15 cellular contexts compared by ENCODE assay signal in the genomic region with DNA sequence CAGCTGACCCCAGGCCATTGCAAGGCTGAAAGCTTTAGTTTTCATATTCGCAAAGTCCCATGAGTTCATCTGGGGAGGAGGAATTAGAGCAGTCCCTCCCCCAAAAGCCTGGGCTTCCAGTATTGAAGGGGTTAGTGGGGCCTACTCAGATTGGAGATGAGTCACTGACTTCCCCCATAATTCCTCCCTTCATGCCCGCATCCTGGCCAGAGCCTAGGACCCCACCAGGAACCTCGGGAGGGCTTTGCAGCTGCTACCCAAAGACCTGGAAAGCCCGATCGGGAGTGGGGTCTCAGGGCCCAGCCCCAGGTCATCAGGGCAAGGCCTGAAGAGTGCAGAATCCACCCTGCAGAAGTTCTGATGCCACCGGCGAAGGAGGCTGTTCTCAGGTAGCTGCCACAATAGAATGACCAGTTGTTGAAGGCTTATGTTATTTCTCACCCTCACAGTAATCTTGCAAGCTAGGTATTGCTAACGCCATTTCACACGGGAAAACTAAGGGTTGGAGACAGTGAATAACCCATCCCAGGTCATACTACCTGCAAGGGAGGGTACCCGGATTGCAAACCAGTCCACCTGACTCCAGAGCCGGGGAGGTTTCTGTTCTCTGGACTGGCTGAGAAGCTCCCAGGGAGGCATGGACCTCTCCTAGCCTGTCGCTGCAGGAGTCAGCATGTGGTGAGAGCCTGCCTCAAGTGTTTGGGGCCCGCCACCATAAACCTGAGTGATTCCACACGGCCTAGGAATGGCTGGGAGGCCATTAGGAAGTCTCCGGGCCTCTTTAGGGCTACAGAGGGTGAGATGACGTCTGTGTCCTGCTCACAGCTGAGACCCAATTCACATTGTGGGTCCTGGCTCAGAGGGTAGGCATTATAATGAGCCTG. TPM values are rescaled to one million over a fixed set of nuclear protein-coding genes. Genes with fewer than 3 reads are reported as not detected.
DNase-seq lines count a peak whose midpoint lies in the region; ATAC-seq and TF ChIP-seq lines count a peak whose summit lies in the region.
"Had no signal": no experiment of that assay in that cellular context is flagged by ENCODE, and none has a peak within 500 bp of the region (broad histone marks: within the 10 kb centered on the region; RNA-seq: fewer than 3 reads in every experiment).

No MANE protein-coding gene starts in this region.

- POLR2A ChIA-PET in WTC11 (lab: Charles Lee), result interaction anchor here (0.6 kb wide), 1 partner anchor 14 kb away, joined by 6 read pairs; no protein-coding TSS in a partner anchor

- H3K4me1 ChIP-seq in hepatocyte (ENCODE audit: insufficient read depth) (peaks cover 26% of the 10 kb centered on the region), stomach (peaks cover 50 to 93% (median 67%) of the 10 kb centered on the region in 4 donors), HAP-1 (peaks cover 15% of the 10 kb centered on the region), body of pancreas (peaks cover 18% of the 10 kb centered on the region)

- peak overlapping the region; percentile 89 for H3K27ac Mint-ChIP-seq in activated CD4-positive, alpha-beta T cell treated with anti-CD3 and anti-CD28 coated beads, Interleukin-2, amount 10 ng/mL, durations not matched to agents 24 days and 14 days
- H3K27ac Mint-ChIP-seq in WTC11, result no peak overlapping the region

- WGBS in hepatocyte (ENCODE audit: low lambda C conversion rate, missing lambda C conversion rate), result 78% methylated on average over 16 of the region's 16 CpGs
- WGBS in stomach, 5 donors, result 69 to 85% (median 83%) methylated on average over 11 to 16 of the region's 16 CpGs
- WGBS in body of pancreas, 2 donors, result 81 to 87% methylated on average over 13 to 16 of the region's 16 CpGs

- peaks cover 81% of the 10 kb centered on the region for H3K4me1 Mint-ChIP-seq in activated CD4-positive, alpha-beta T cell treated with anti-CD3 and anti-CD28 coated beads, Interleukin-2, amount 10 ng/mL, durations not matched to agents 24 days and 14 days
- peaks cover 44% of the 10 kb centered on the region for H3K4me1 Mint-ChIP-seq in WTC11

- TF ChIP-seq CTCF in WTC11 (IDR thresholded peaks at IDR 0.05), result no peak
- no peak for TF ChIP-seq CTCF in hepatocyte (IDR thresholded peaks at IDR 0.05; ENCODE audit: poor library complexity)
- no peak for TF ChIP-seq CTCF in stomach (IDR thresholded peaks at IDR 0.05)
- TF ChIP-seq CTCF in body of pancreas (IDR thresholded peaks at IDR 0.05), result no peak

- no peaks in the 10 kb centered on the region for H3K9me2 ChIP-seq in hepatocyte (replicated peaks; ENCODE audit: insufficient read depth)

- no peaks in the 10 kb centered on the region for H3K79me2 ChIP-seq in hepatocyte

- H3K27me3 ChIP-seq in hepatocyte (no peaks in the 10 kb centered on the region), stomach (no peaks in the 10 kb centered on the region), HAP-1 (ENCODE audit: low read depth) (no peaks in the 10 kb centered on the region), body of pancreas (no peaks in the 10 kb centered on the region)

- no peak overlapping the region for H2AFZ ChIP-seq in hepatocyte

- H3K27ac ChIP-seq in hepatocyte (peak overlapping the region; percentile 86), stomach (peak overlapping the region in 4 of 5 donors; percentile 84 to 99 (median 92)), body of pancreas (no peak overlapping the region)

- H3K4me2 ChIP-seq in hepatocyte, result no peak overlapping the region

- H3K4me3 Mint-ChIP-seq in activated CD4-positive, alpha-beta T cell treated with anti-CD3 and anti-CD28 coated beads, Interleukin-2, amount 10 ng/mL, durations not matched to agents 24 days and 14 days, result peak overlapping the region; percentile 78
- peak overlapping the region; percentile 75; the same call in 1 of the 2 replicates for H3K4me3 Mint-ChIP-seq in WTC11

- no peaks in the 10 kb centered on the region for H4K20me1 ChIP-seq in hepatocyte (ENCODE audit: insufficient read depth, poor library complexity, severe bottlenecking)

- no peak for ATAC-seq in WTC11
- ATAC-seq in HG03342 (IDR thresholded peaks at IDR 0.05; ENCODE audit: unreplicated experiment), result no peak
- no peak for ATAC-seq in body of pancreas

- CTCF ChIA-PET in WTC11 (lab: Charles Lee), result interaction anchor here (0.5 to 7.7 kb wide), 4 partner anchors 19 to 135 kb away, joined by 3 to 84 read pairs (median 20); no protein-coding TSS in a partner anchor

- H3K27me3 Mint-ChIP-seq in activated CD4-positive, alpha-beta T cell treated with anti-CD3 and anti-CD28 coated beads, Interleukin-2, amount 10 ng/mL, durations not matched to agents 24 days and 14 days, result no peaks in the 10 kb centered on the region
- H3K27me3 Mint-ChIP-seq in WTC11 (ENCODE audit: low read depth), result peaks cover 27% of the 10 kb centered on the region

- H3K9me3 Mint-ChIP-seq in activated CD4-positive, alpha-beta T cell treated with anti-CD3 and anti-CD28 coated beads, Interleukin-2, amount 10 ng/mL, durations not matched to agents 24 days and 14 days, result no peaks in the 10 kb centered on the region
- H3K9me3 Mint-ChIP-seq in WTC11, result no peaks in the 10 kb centered on the region

- no peak for TF ChIP-seq POLR2A in stomach (IDR thresholded peaks at IDR 0.05)
- TF ChIP-seq POLR2A in body of pancreas (IDR thresholded peaks at IDR 0.05), result no peak

- TF ChIP-seq EP300 in stomach (IDR thresholded peaks at IDR 0.05), result no peak

- H3K36me3 ChIP-seq in hepatocyte (replicated peaks; ENCODE audit: insufficient read depth, low read depth) (no peaks in the 10 kb centered on the region), stomach (no peaks in the 10 kb centered on the region), HAP-1 (replicated peaks) (no peaks in the 10 kb centered on the region), body of pancreas (replicated peaks in 1 of 2; ENCODE audit: insufficient read depth in 1 of 2, low read depth in 2 of 2) (no peaks in the 10 kb centered on the region)

- H3K36me3 Mint-ChIP-seq in activated CD4-positive, alpha-beta T cell treated with anti-CD3 and anti-CD28 coated beads, Interleukin-2, amount 10 ng/mL, durations not matched to agents 24 days and 14 days (ENCODE audit: low read depth), result no peaks in the 10 kb centered on the region
- H3K36me3 Mint-ChIP-seq in WTC11, result no peaks in the 10 kb centered on the region

- in situ Hi-C loops in HAP-1 (cut with MboI; ENCODE audit: low sequenced_read_pairs), result no loop called here

- H3K4me3 ChIP-seq in hepatocyte (no peak overlapping the region), stomach (no peak overlapping the region), HAP-1 (no peak overlapping the region), body of pancreas (no peak overlapping the region)

- H3K9me3 ChIP-seq in hepatocyte (ENCODE audit: low read depth), result no peaks in the 10 kb centered on the region
- H3K9me3 ChIP-seq in stomach, result no peaks in the 10 kb centered on the region
- H3K9me3 ChIP-seq in HAP-1, result no peaks in the 10 kb centered on the region
- no peaks in the 10 kb centered on the region for H3K9me3 ChIP-seq in body of pancreas

- peak; percentile 64 for DNase-seq in activated CD4-positive, alpha-beta T cell treated with anti-CD3 and anti-CD28 coated beads, Interleukin-2, amount 10 ng/mL, durations not matched to agents 24 days and 14 days
- no peak for DNase-seq in activated CD4-positive, alpha-beta T cell treated with anti-CD3 and anti-CD28 coated beads for 4 hours
- DNase-seq in WTC11 (ENCODE audit: low spot score), result no peak
- DNase-seq in hepatocyte (ENCODE audit: low spot score), result no peak
- DNase-seq in stomach, result no peak
- DNase-seq in HAP-1 (ENCODE audit: low spot score in 2 of 2), result no peak
- no peak for DNase-seq in body of pancreas
- DNase-seq: ACHN; foreskin fibroblast; NCI-H69; stimulated activated CD4-positive, alpha-beta T cell treated with anti-CD3 and anti-CD28 coated beads, Interleukin-12 subunit alpha, Interleukin-12 subunit beta, amount 100 ng/mL, for 4 hours; stimulated activated naive CD4-positive, alpha-beta T cell had no signal

- intact Hi-C loops in activated CD4-positive, alpha-beta T cell treated with anti-CD3 and anti-CD28 coated beads, Interleukin-2, amount 10 ng/mL, durations not matched to agents 24 days and 14 days (cut with micrococcal nuclease), result loop anchor here (10.0 kb wide), 2 partner anchors 584 to 996 kb away; partner anchors contain the start of gene ANKRD36
- intact Hi-C loops in stomach (cut with DNase I; ENCODE audit: low total_unique reads) (no loop called here), body of pancreas (cut with DNase I) (no loop called here)

TF ChIP-seq in WTC11, 78 proteins besides CTCF, POLR2A, EP300 and RAD21 (continues in another document):
- TF ChIP-seq, protein P1, sequence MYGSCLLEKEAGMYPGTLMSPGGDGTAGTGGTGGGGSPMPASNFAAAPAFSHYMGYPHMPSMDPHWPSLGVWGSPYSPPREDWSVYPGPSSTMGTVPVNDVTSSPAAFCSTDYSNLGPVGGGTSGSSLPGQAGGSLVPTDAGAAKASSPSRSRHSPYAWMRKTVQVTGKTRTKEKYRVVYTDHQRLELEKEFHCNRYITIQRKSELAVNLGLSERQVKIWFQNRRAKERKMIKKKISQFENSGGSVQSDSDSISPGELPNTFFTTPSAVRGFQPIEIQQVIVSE (CRISPR knock-in tag; IDR thresholded peaks at IDR 0.05; ENCODE audit: borderline replicate concordance), result no peak
- TF ChIP-seq, protein P2, sequence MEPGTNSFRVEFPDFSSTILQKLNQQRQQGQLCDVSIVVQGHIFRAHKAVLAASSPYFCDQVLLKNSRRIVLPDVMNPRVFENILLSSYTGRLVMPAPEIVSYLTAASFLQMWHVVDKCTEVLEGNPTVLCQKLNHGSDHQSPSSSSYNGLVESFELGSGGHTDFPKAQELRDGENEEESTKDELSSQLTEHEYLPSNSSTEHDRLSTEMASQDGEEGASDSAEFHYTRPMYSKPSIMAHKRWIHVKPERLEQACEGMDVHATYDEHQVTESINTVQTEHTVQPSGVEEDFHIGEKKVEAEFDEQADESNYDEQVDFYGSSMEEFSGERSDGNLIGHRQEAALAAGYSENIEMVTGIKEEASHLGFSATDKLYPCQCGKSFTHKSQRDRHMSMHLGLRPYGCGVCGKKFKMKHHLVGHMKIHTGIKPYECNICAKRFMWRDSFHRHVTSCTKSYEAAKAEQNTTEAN (CRISPR knock-in tag; IDR thresholded peaks at IDR 0.05), result no peak

RNA-seq across cellular contexts. Expression of gene ARID5A, which starts 5.8 kb away (rescaled TPM):
- total RNA-seq in activated CD4-positive, alpha-beta T cell treated with anti-CD3 and anti-CD28 coated beads, Interleukin-2, amount 10 ng/mL, durations not matched to agents 24 days and 14 days, result 214 and 229 TPM in 2 replicates
- total RNA-seq in WTC11 (2021) (8.5 to 13.9 TPM (median 10.1 TPM) in 3 replicates), hepatocyte (4.9 and 6.9 TPM in 2 replicates), stomach (10 to 100 TPM in 3 of 5 donors, 1 to 10 TPM in 2; 1.2 to 26.8 (median 13.6) TPM), body of pancreas (1 to 10 TPM; 8.9 to 9.6 TPM)
- polyA plus RNA-seq in hepatocyte (11.9 and 13.3 TPM in 2 replicates), stomach (10 to 100 TPM; 12.2 to 17.3 (median 15.7) TPM)

RNA-seq across cellular contexts. Expression of gene NEURL3, which starts 25.6 kb away (rescaled TPM):
- total RNA-seq in activated CD4-positive, alpha-beta T cell treated with anti-CD3 and anti-CD28 coated beads, Interleukin-2, amount 10 ng/mL, durations not matched to agents 24 days and 14 days, result 1.0 and 1.2 TPM in 2 replicates
- total RNA-seq in WTC11 (2021) (not detected in 3 replicates), hepatocyte (6.2 and 8.1 TPM in 2 replicates), stomach (10 to 100 TPM in 1 of 5 donors, not detected in 4; 12.7 TPM), body of pancreas (10 to 100 TPM; 40.7 to 71.2 TPM)
- polyA plus RNA-seq in hepatocyte (1.8 and 10.5 TPM in 2 replicates), stomach (1 to 10 TPM in 2 of 3 donors, under 1 TPM in 1; 0.50 to 1.9 (median 1.4) TPM)
- total RNA-seq: H1, SK-MEL-5 had no signal
- polyA plus RNA-seq: H1 had no signal

Comparison
In these comparisons a context has a peak if more than half of its experiments do, and no peak if none do; other contexts are left out.
1. H3K27ac ChIP-seq: peak in hepatocyte (single experiment) and stomach (4 of 5); none in body of pancreas (0 of 4).